Comparison of ENCODE assay signal across 8 cellular contexts in genomic region chr4:127781303-127782024, GRCh38. TPM values are rescaled to one million over a fixed set of nuclear protein-coding genes. Genes with fewer than 3 reads are reported as not detected.
DNase-seq lines count a peak whose midpoint lies in the region; ATAC-seq and TF ChIP-seq lines count a peak whose summit lies in the region.

No MANE protein-coding gene starts in this region.

- 10 to 49% methylated on average over 8 to 43 of the region's 43 CpGs for WGBS in transverse colon (ENCODE audit: low coverage in 1 of 2), 2 donors

- TF ChIP-seq POLR2A in transverse colon (IDR thresholded peaks at IDR 0.05), result no peak

- H3K9me3 Mint-ChIP-seq in activated CD4-positive, alpha-beta T cell treated with anti-CD3 and anti-CD28 coated beads for 36 hours (ENCODE audit: low read depth), result no peaks in the 10 kb centered on the region
- no peaks in the 10 kb centered on the region for H3K9me3 Mint-ChIP-seq in memory B cell

- H3K27ac Mint-ChIP-seq in activated CD4-positive, alpha-beta T cell treated with anti-CD3 and anti-CD28 coated beads for 36 hours, result peak overlapping the region; percentile 47
- H3K27ac Mint-ChIP-seq in memory B cell, result no peak overlapping the region

- H3K36me3 ChIP-seq in Panc1 (ENCODE audit: control insufficient read depth, insufficient read depth, low read length) (no peaks in the 10 kb centered on the region; the same call in 1 of the 2 replicates), transverse colon (no peaks in the 10 kb centered on the region)
- H3K36me3 ChIP-seq in effector memory CD4-positive, alpha-beta T cell (ENCODE audit: control insufficient read depth, insufficient read depth, low read length), result no peaks in the 10 kb centered on the region

- H3K9me3 ChIP-seq in Panc1 (ENCODE audit: control insufficient read depth, insufficient read depth, low read depth, low read length) (no peaks in the 10 kb centered on the region), transverse colon (no peaks in the 10 kb centered on the region)
- H3K9me3 ChIP-seq in effector memory CD4-positive, alpha-beta T cell (ENCODE audit: control insufficient read depth, low read length), result no peaks in the 10 kb centered on the region

- peak overlapping the region; percentile 82 for H3K27ac ChIP-seq in Panc1 (ENCODE audit: low read length)
- H3K27ac ChIP-seq in effector memory CD4-positive, alpha-beta T cell (ENCODE audit: insufficient read depth, low read length, poor library complexity, severe bottlenecking), result no peak overlapping the region
- H3K27ac ChIP-seq in transverse colon, result peak overlapping the region; percentile 51 to 86 (median 80)

- peak; percentile 39 for ATAC-seq in activated CD4-positive, alpha-beta T cell treated with anti-CD3 and anti-CD28 coated beads for 36 hours
- ATAC-seq in HG02763 (IDR thresholded peaks at IDR 0.05; ENCODE audit: unreplicated experiment) (peak; percentile 36), Panc1 (peak; percentile 87), memory B cell (ENCODE audit: low read depth) (peak; percentile 23)

- DNase-seq in activated CD4-positive, alpha-beta T cell treated with anti-CD3 and anti-CD28 coated beads for 36 hours, result no peak
- no peak for DNase-seq in activated CD4-positive, alpha-beta T cell treated with anti-CD3 and anti-CD28 coated beads for 48 hours
- DNase-seq in Panc1 (ENCODE audit: low read depth, low spot score), result no peak
- DNase-seq in effector memory CD4-positive, alpha-beta T cell, result no peak
- DNase-seq in memory B cell (ENCODE audit: low spot score in 2 of 2), result peak; percentile 5 to 31
- peak; percentile 49 for DNase-seq in transverse colon
- no peak for DNase-seq in NCI-H2107 (lab: John Stamatoyannopoulos, UW)

- no peak for TF ChIP-seq EP300 in transverse colon (IDR thresholded peaks at IDR 0.05; ENCODE audit: low read depth)

- H3K4me1 ChIP-seq in Panc1 (ENCODE audit: control insufficient read depth, insufficient read depth, low read length) (peaks cover 2% of the 10 kb centered on the region; the same call in 1 of the 2 replicates), transverse colon (peaks cover 0 to 14% (median 1%) of the 10 kb centered on the region in 4 donors)
- H3K4me1 ChIP-seq in effector memory CD4-positive, alpha-beta T cell (ENCODE audit: control insufficient read depth, insufficient read depth, low read length, poor library complexity, severe bottlenecking), result peaks cover 14% of the 10 kb centered on the region

- peaks cover 14% of the 10 kb centered on the region for H3K4me1 Mint-ChIP-seq in activated CD4-positive, alpha-beta T cell treated with anti-CD3 and anti-CD28 coated beads for 36 hours
- H3K4me1 Mint-ChIP-seq in memory B cell, result peaks cover 10% of the 10 kb centered on the region

- H3K4me3 Mint-ChIP-seq in activated CD4-positive, alpha-beta T cell treated with anti-CD3 and anti-CD28 coated beads for 36 hours, result peak overlapping the region; percentile 74
- H3K4me3 Mint-ChIP-seq in memory B cell, result peak overlapping the region; percentile 92

- POLR2A ChIA-PET in activated CD4-positive, alpha-beta T cell treated with anti-CD3 and anti-CD28 coated beads for 36 hours (lab: Charles Lee), result interaction anchor here (1.4 kb wide), 1 partner anchor 99 kb away, joined by 5 read pairs; the partner anchor contains the start of gene PLK4
- POLR2A ChIA-PET in Panc1 (lab: Charles Lee), result interaction anchor here (0.6 kb wide), 1 partner anchor 100 kb away, joined by 7 read pairs; no protein-coding TSS in a partner anchor

- intact Hi-C loops in activated CD4-positive, alpha-beta T cell treated with anti-CD3 and anti-CD28 coated beads for 36 hours (cut with DNase I, micrococcal nuclease), result loop anchor here (1.0 to 10.0 kb wide), 7 partner anchors 99 to 506 kb away; partner anchors contain the start of genes ABHD18 (in 2 of the 2), MFSD8 (in 2 of the 2), INTU (in 1 of the 2) and LARP1B (in 1 of the 2)
- intact Hi-C loops in Panc1 (cut with micrococcal nuclease; ENCODE audit: unreplicated experiment), result no loop called here
- intact Hi-C loops in transverse colon (cut with DNase I; ENCODE audit: low total_unique reads), result no loop called here

- H3K27me3 Mint-ChIP-seq in activated CD4-positive, alpha-beta T cell treated with anti-CD3 and anti-CD28 coated beads for 36 hours, result peaks cover 59% of the 10 kb centered on the region
- H3K27me3 Mint-ChIP-seq in memory B cell, result peaks cover 17% of the 10 kb centered on the region

- no TSS peak for BruUV-seq in Panc1 (replicated peaks; lab: Mats Ljungman, UMichigan)

- in situ Hi-C loops in Panc1 (cut with HindIII; ENCODE audit: low pct_unique_long_range_greater_than_20kb, low sequenced_read_pairs) (no loop called here), transverse colon (cut with MboI; ENCODE audit: low pct_ligation_motif_present in 1 of 4, low pct_unique_long_range_greater_than_20kb in 1 of 4, low sequenced_read_pairs in 3 of 4) (no loop called here)

- CTCF ChIA-PET in activated CD4-positive, alpha-beta T cell treated with anti-CD3 and anti-CD28 coated beads for 36 hours (lab: Charles Lee), result interaction anchor here (0.6 to 1.0 kb wide), 3 partner anchors 38 to 803 kb away, joined by 3 read pairs; no protein-coding TSS in a partner anchor
- CTCF ChIA-PET in Panc1 (lab: Charles Lee), result no interaction called here

- H3K27me3 ChIP-seq in Panc1 (ENCODE audit: control insufficient read depth, insufficient read depth, low read length) (no peaks in the 10 kb centered on the region), transverse colon (peaks cover 12% of the 10 kb centered on the region)
- H3K27me3 ChIP-seq in effector memory CD4-positive, alpha-beta T cell (replicated peaks; ENCODE audit: control insufficient read depth, insufficient read depth, low read length, poor library complexity, severe bottlenecking), result peaks cover 12% of the 10 kb centered on the region

- TF ChIP-seq CTCF in Panc1 (IDR thresholded peaks at IDR 0.05) (no peak), transverse colon (IDR thresholded peaks at IDR 0.05) (no peak)

- peak overlapping the region; percentile 81 to 86 for H3K4me3 ChIP-seq in Panc1 (ENCODE audit: low read depth in 2 of 2, low read length in 2 of 2)
- H3K4me3 ChIP-seq in effector memory CD4-positive, alpha-beta T cell (ENCODE audit: insufficient read depth, low read depth, low read length, poor library complexity, severe bottlenecking), result peak overlapping the region; percentile 60
- H3K4me3 ChIP-seq in transverse colon, result peak overlapping the region; percentile 45 to 79 (median 63)

- H3K36me3 Mint-ChIP-seq in activated CD4-positive, alpha-beta T cell treated with anti-CD3 and anti-CD28 coated beads for 36 hours (ENCODE audit: low read depth), result peaks cover 2% of the 10 kb centered on the region
- peaks cover 2% of the 10 kb centered on the region for H3K36me3 Mint-ChIP-seq in memory B cell

RNA-seq across cellular contexts. Expression of gene HSPA4L, which starts 0.7 kb away (rescaled TPM):
- 1 to 10 TPM; 2.7 to 3.0 TPM for total RNA-seq in activated CD4-positive, alpha-beta T cell treated with anti-CD3 and anti-CD28 coated beads for 36 hours
- total RNA-seq in Panc1 (2021; ENCODE audit: unreplicated experiment) (21.5 TPM), transverse colon (1 to 10 TPM; 1.5 to 3.8 (median 2.8) TPM)
- polyA plus RNA-seq in Panc1 (2012; ENCODE audit: insufficient read length), result 9.8 TPM

RNA-seq across cellular contexts. Expression of gene SLC25A31, which starts 51.3 kb away (rescaled TPM):
- not detected for total RNA-seq in activated CD4-positive, alpha-beta T cell treated with anti-CD3 and anti-CD28 coated beads for 36 hours
- total RNA-seq in Panc1 (2021; ENCODE audit: unreplicated experiment) (not detected), transverse colon (not detected)
- not detected for polyA plus RNA-seq in Panc1 (2012; ENCODE audit: insufficient read length)

Comparison
In these comparisons a context has a peak if more than half of its experiments do, and no peak if none do; other contexts are left out.
1. ATAC-seq: peak in every context shown above with its lines; median percentile 87 in Panc1; 39 in activated CD4-positive, alpha-beta T cell treated with anti-CD3 and anti-CD28 coated beads for 36 hours; 36 in HG02763; 23 in memory B cell.
2. DNase-seq: peak in memory B cell (2 of 2) and transverse colon (single experiment); none in activated CD4-positive, alpha-beta T cell treated with anti-CD3 and anti-CD28 coated beads for 36 hours (single experiment), activated CD4-positive, alpha-beta T cell treated with anti-CD3 and anti-CD28 coated beads for 48 hours (single experiment), Panc1 (single experiment), effector memory CD4-positive, alpha-beta T cell (0 of 3) and NCI-H2107 (single experiment).
3. intact Hi-C loops: an anchor here in activated CD4-positive, alpha-beta T cell treated with anti-CD3 and anti-CD28 coated beads for 36 hours (1.0 to 10.0 kb wide); none called in Panc1 and transverse colon.
4. Peak in every context shown above with its lines, with median percentiles within 50 percentile points of each other: H3K4me3 ChIP-seq.